In the genomic region with DNA sequence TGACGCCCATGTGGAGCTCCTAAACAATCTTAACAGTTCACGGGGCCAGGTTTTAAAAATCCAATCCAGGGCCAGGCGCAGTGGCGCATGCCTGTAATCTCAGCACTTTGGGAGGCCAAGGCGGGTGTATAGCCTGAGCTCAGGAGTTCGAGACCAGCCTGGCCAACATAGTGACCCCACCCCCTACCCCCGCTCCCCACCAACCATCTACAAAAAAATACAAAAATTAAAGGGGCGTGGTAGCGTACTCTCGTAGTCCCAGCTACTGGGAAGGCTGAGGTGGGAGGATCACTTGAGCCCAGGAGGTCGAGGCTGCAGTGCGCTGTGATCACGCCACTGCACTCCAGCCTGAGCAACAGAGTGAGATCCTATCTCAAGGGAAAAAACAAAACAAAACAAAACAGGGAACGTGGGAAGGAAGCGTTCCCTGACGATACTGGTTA, we compare ENCODE assay signal across 2 cellular contexts.
TF ChIP-seq lines count a peak whose summit lies in the region.

No MANE protein-coding gene starts in this region.

TF ChIP-seq in WTC11, 78 proteins besides CTCF, POLR2A, EP300 and RAD21:
- peak; percentile 64; the same call in 1 of the 2 replicates for TF ChIP-seq ZNF121 (CRISPR knock-in tag; IDR thresholded peaks at IDR 0.05)
- 0 out of 2 replicates have a peak, but pooled peaks have one; percentile 12 for TF ChIP-seq NFATC4 (CRISPR knock-in tag; IDR thresholded peaks at IDR 0.05)
- TF ChIP-seq, protein P1, sequence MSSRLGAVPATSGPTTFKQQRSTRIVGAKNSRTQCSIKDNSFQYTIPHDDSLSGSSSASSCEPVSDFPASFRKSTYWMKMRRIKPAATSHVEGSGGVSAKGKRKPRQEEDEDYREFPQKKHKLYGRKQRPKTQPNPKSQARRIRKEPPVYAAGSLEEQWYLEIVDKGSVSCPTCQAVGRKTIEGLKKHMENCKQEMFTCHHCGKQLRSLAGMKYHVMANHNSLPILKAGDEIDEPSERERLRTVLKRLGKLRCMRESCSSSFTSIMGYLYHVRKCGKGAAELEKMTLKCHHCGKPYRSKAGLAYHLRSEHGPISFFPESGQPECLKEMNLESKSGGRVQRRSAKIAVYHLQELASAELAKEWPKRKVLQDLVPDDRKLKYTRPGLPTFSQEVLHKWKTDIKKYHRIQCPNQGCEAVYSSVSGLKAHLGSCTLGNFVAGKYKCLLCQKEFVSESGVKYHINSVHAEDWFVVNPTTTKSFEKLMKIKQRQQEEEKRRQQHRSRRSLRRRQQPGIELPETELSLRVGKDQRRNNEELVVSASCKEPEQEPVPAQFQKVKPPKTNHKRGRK (CRISPR knock-in tag; IDR thresholded peaks at IDR 0.05; ENCODE audit: borderline replicate concordance) = no peak
- no peak for TF ChIP-seq ZBTB21 (CRISPR knock-in tag; IDR thresholded peaks at IDR 0.05; ENCODE audit: borderline replicate concordance)

TF ChIP-seq in HepG2, 621 proteins besides CTCF, POLR2A, EP300 and RAD21:
- TF ChIP-seq PCBP2 (optimal IDR thresholded peaks at IDR 0.05; ENCODE audit: low read depth, low read length, poor library complexity, severe bottlenecking) = no peak
- 0 out of 2 replicates have a peak, but pooled peaks have one; percentile 9 for TF ChIP-seq ZNF850 (CRISPR knock-in tag; conservative IDR thresholded peaks at IDR 0.05)
- TF ChIP-seq TBX2 (CRISPR knock-in tag; IDR thresholded peaks at IDR 0.05; ENCODE audit: borderline replicate concordance) = no peak
- TF ChIP-seq RXRA (CRISPR knock-in tag; IDR thresholded peaks at IDR 0.05) = no peak
- TF ChIP-seq HNRNPL (IDR thresholded peaks at IDR 0.05; ENCODE audit: low read depth, low read length) = no peak
- no peak for TF ChIP-seq ZNF44 (CRISPR knock-in tag; IDR thresholded peaks at IDR 0.05)
- TF ChIP-seq ZNF12 (CRISPR knock-in tag; IDR thresholded peaks at IDR 0.05) = no peak
- no peak for TF ChIP-seq HOXA5 (CRISPR knock-in tag; IDR thresholded peaks at IDR 0.05)
- TF ChIP-seq, protein P2, sequence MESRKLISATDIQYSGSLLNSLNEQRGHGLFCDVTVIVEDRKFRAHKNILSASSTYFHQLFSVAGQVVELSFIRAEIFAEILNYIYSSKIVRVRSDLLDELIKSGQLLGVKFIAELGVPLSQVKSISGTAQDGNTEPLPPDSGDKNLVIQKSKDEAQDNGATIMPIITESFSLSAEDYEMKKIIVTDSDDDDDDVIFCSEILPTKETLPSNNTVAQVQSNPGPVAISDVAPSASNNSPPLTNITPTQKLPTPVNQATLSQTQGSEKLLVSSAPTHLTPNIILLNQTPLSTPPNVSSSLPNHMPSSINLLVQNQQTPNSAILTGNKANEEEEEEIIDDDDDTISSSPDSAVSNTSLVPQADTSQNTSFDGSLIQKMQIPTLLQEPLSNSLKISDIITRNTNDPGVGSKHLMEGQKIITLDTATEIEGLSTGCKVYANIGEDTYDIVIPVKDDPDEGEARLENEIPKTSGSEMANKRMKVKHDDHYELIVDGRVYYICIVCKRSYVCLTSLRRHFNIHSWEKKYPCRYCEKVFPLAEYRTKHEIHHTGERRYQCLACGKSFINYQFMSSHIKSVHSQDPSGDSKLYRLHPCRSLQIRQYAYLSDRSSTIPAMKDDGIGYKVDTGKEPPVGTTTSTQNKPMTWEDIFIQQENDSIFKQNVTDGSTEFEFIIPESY (CRISPR knock-in tag; IDR thresholded peaks at IDR 0.05) = 0 out of 2 replicates have a peak, but pooled peaks have one; percentile 3
- TF ChIP-seq, protein P3, sequence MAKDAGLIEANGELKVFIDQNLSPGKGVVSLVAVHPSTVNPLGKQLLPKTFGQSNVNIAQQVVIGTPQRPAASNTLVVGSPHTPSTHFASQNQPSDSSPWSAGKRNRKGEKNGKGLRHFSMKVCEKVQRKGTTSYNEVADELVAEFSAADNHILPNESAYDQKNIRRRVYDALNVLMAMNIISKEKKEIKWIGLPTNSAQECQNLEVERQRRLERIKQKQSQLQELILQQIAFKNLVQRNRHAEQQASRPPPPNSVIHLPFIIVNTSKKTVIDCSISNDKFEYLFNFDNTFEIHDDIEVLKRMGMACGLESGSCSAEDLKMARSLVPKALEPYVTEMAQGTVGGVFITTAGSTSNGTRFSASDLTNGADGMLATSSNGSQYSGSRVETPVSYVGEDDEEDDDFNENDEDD (CRISPR knock-in tag; IDR thresholded peaks at IDR 0.05; ENCODE audit: borderline replicate concordance) = no peak
- TF ChIP-seq SALL1 (CRISPR knock-in tag; IDR thresholded peaks at IDR 0.05) = no peak
